Comparison of ENCODE assay signal across 8 cellular contexts in the genomic region with DNA sequence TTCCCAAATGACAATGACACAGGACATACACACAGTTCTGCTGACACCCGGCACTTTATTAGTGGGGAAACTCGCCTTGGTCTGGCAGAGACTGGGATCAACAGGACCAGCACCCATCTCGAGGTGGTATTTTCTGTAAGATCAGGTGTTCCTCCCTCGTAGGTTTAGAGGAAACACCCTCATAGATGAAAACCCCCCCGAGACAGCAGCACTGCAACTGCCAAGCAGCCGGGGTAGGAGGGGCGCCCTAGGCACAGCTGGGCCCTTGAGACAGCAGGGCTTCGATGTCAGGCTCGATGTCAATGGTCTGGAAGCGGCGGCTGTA. TPM values are rescaled to one million over a fixed set of nuclear protein-coding genes. Genes with fewer than 3 reads are reported as not detected.
DNase-seq lines count a peak whose midpoint lies in the region; ATAC-seq and TF ChIP-seq lines count a peak whose summit lies in the region.
"Not testable (repeated sequence)": the region's sequence is repeated elsewhere in the genome, so short reads cannot be mapped to it uniquely, and the experiment has no call there.

No MANE protein-coding gene starts in this region.

- TF ChIP-seq CTCF in AG10803 (conservative IDR thresholded peaks at IDR 0.05; ENCODE audit: low read length); HCT116 (IDR thresholded peaks at IDR 0.05 in 2 of 3, conservative IDR thresholded peaks at IDR 0.05 in 1 of 3; ENCODE audit: borderline replicate concordance in 1 of 3, insufficient read depth in 1 of 3, low read depth in 2 of 3, low read length in 2 of 3); Peyer's patch (IDR thresholded peaks at IDR 0.05); nephron progenitor cell (IDR thresholded peaks at IDR 0.05): not testable (repeated sequence)

- peaks cover 46% of the 10 kb centered on the region for H3K36me3 Mint-ChIP-seq in activated naive CD4-positive, alpha-beta T cell treated with anti-CD3 and anti-CD28 coated beads for 36 hours (ENCODE audit: low read depth)
- peaks cover 48% of the 10 kb centered on the region for H3K36me3 Mint-ChIP-seq in nephron progenitor cell (ENCODE audit: low read depth)

- H3K4me3 ChIP-seq in AG10803 (ENCODE audit: low read length) (peak overlapping the region; percentile 76), HCT116 (replicated peaks in 1 of 2; ENCODE audit: low read depth in 1 of 2, low read length in 2 of 2) (peak overlapping the region; percentile 64 to 85), Peyer's patch (peak overlapping the region; percentile 68 to 85 (median 78)), duodenal mucosa (ENCODE audit: low read depth in 1 of 2, low read length in 2 of 2) (peak overlapping the region; percentile 78 to 87), iPS-11a (ENCODE audit: low read depth, low read length) (peak overlapping the region; percentile 66)

- DNase-seq in AG10803 (ENCODE audit: low read depth); HCT116 (ENCODE audit: low read depth, low spot score); activated naive CD4-positive, alpha-beta T cell treated with anti-CD3 and anti-CD28 coated beads for 36 hours; nephron progenitor cell; stimulated activated naive CD8-positive, alpha-beta T cell treated with anti-CD3 and anti-CD28 coated beads, Interleukin-15, amount 100 ng/mL, for 72 hours: not testable (repeated sequence)
- peak in 1 of 3 donors; percentile 30 for DNase-seq in Peyer's patch

- H3K4me1 ChIP-seq in HCT116 (ENCODE audit: control insufficient read depth in 1 of 2, insufficient read depth in 2 of 2, low read length in 2 of 2) (peaks cover 15 to 40% of the 10 kb centered on the region in 2 experiments), Peyer's patch (peaks cover 0 to 10% (median 6%) of the 10 kb centered on the region in 4 donors), duodenal mucosa (ENCODE audit: control insufficient read depth in 1 of 2, insufficient read depth in 2 of 2, low read length in 2 of 2) (peaks cover 23% of the 10 kb centered on the region in 2 donors)

- peaks cover 20% of the 10 kb centered on the region for H3K4me1 Mint-ChIP-seq in activated naive CD4-positive, alpha-beta T cell treated with anti-CD3 and anti-CD28 coated beads for 36 hours (ENCODE audit: low read depth)
- H3K4me1 Mint-ChIP-seq in nephron progenitor cell = peaks cover 31% of the 10 kb centered on the region
- H3K4me1 Mint-ChIP-seq in stimulated activated naive CD8-positive, alpha-beta T cell treated with anti-CD3 and anti-CD28 coated beads, Interleukin-15, amount 100 ng/mL, for 72 hours = peaks cover 45% of the 10 kb centered on the region

- H3K27me3 Mint-ChIP-seq in activated naive CD4-positive, alpha-beta T cell treated with anti-CD3 and anti-CD28 coated beads for 36 hours (ENCODE audit: low read depth); nephron progenitor cell (ENCODE audit: low read depth, poor library complexity); stimulated activated naive CD8-positive, alpha-beta T cell treated with anti-CD3 and anti-CD28 coated beads, Interleukin-15, amount 100 ng/mL, for 72 hours: not testable (repeated sequence)

- intact Hi-C loops in HCT116 (cut with micrococcal nuclease) = loop anchor here (5.0 kb wide), 1 partner anchor 185 kb away; a partner anchor contains a TSS
- intact Hi-C loops in activated naive CD4-positive, alpha-beta T cell treated with anti-CD3 and anti-CD28 coated beads for 36 hours (cut with micrococcal nuclease) = loop anchor here (5.0 kb wide), 1 partner anchor 335 kb away; a partner anchor contains a TSS

- TF ChIP-seq RAD21 in HCT116 (IDR thresholded peaks at IDR 0.05; ENCODE audit: low read depth) = not testable (repeated sequence)

- RAD21 ChIA-PET in HCT116 (lab: Charles Lee; ENCODE audit: low non-redundant PET in 1 of 2, low total read pairs in 2 of 2, uncharacterized antibody in 2 of 2, unreplicated experiment in 2 of 2) = interaction anchor here in 1 of 2 experiments (0.6 kb wide), 1 partner anchor 20 kb away, joined by 3 read pairs; no protein-coding TSS in a partner anchor

- not testable (repeated sequence) for H3K9me2 ChIP-seq in HCT116 (ENCODE audit: insufficient read depth)

- BruUV-seq in HCT116 (replicated peaks; lab: Mats Ljungman, UMichigan) = not testable (repeated sequence)

- not testable (repeated sequence) for TF ChIP-seq POLR2A in HCT116 (IDR thresholded peaks at IDR 0.05; ENCODE audit: borderline replicate concordance, extremely low read depth, insufficient read depth, insufficient read length); Peyer's patch (IDR thresholded peaks at IDR 0.05)

- not testable (repeated sequence) for H3K27me3 ChIP-seq in HCT116 (ENCODE audit: insufficient read depth, low read length); Peyer's patch; duodenal mucosa (ENCODE audit: control insufficient read depth in 1 of 2, insufficient read depth in 2 of 2, low read length in 2 of 2)

- not testable (repeated sequence) for ATAC-seq in HCT116
- ATAC-seq in stimulated activated naive CD8-positive, alpha-beta T cell treated with anti-CD3 and anti-CD28 coated beads, Interleukin-15, amount 100 ng/mL, for 72 hours = peak; percentile 27

- POLR2A ChIA-PET in HCT116 (lab: Charles Lee) = interaction anchor here (0.6 to 2.5 kb wide), 2 partner anchors 17 to 21 kb away, joined by 4 to 18 read pairs; a partner anchor contains a TSS

- H2AFZ ChIP-seq in HCT116 (ENCODE audit: low read depth, low read length, poor library complexity, severe bottlenecking) = not testable (repeated sequence)

- H3K36me3 ChIP-seq in HCT116 (ENCODE audit: control insufficient read depth in 1 of 2, insufficient read depth in 2 of 2, low read length in 2 of 2) (peaks cover 15 to 29% of the 10 kb centered on the region in 2 experiments; a peak in 3 of 4 replicates), Peyer's patch (peaks cover 0 to 26% (median 0%) of the 10 kb centered on the region in 3 donors), duodenal mucosa (ENCODE audit: control insufficient read depth in 1 of 2, insufficient read depth in 2 of 2, low read length in 2 of 2) (peaks cover 2 to 34% of the 10 kb centered on the region in 2 donors)

- not testable (repeated sequence) for H3K9me3 ChIP-seq in HCT116 (ENCODE audit: control insufficient read depth in 1 of 2, insufficient read depth in 1 of 2, low read depth in 1 of 2, low read length in 2 of 2); Peyer's patch; duodenal mucosa (ENCODE audit: control insufficient read depth in 1 of 2, low read length in 2 of 2)

- H3K27ac ChIP-seq in HCT116 (ENCODE audit: low read depth, low read length) = peak overlapping the region; percentile 99
- peak overlapping the region; percentile 85 to 95 (median 94) for H3K27ac ChIP-seq in Peyer's patch
- peak overlapping the region; percentile 89 for H3K27ac ChIP-seq in duodenal mucosa (ENCODE audit: low read depth, low read length)

- peaks cover 33% of the 10 kb centered on the region for H3K79me2 ChIP-seq in HCT116 (ENCODE audit: insufficient read depth, low read length)

- peak overlapping the region; percentile 92 for H3K4me3 Mint-ChIP-seq in activated naive CD4-positive, alpha-beta T cell treated with anti-CD3 and anti-CD28 coated beads for 36 hours
- peak overlapping the region; percentile 97 for H3K4me3 Mint-ChIP-seq in nephron progenitor cell
- H3K4me3 Mint-ChIP-seq in stimulated activated naive CD8-positive, alpha-beta T cell treated with anti-CD3 and anti-CD28 coated beads, Interleukin-15, amount 100 ng/mL, for 72 hours = peak overlapping the region; percentile 91 to 92

- not testable (repeated sequence) for H3K9me3 Mint-ChIP-seq in activated naive CD4-positive, alpha-beta T cell treated with anti-CD3 and anti-CD28 coated beads for 36 hours; nephron progenitor cell; stimulated activated naive CD8-positive, alpha-beta T cell treated with anti-CD3 and anti-CD28 coated beads, Interleukin-15, amount 100 ng/mL, for 72 hours

- H3K4me2 ChIP-seq in HCT116 (ENCODE audit: low read length) = peak overlapping the region; percentile 83

- H3K27ac Mint-ChIP-seq in activated naive CD4-positive, alpha-beta T cell treated with anti-CD3 and anti-CD28 coated beads for 36 hours = peak overlapping the region; percentile 94
- peak overlapping the region; percentile 97 for H3K27ac Mint-ChIP-seq in nephron progenitor cell
- peak overlapping the region; percentile 96 to 98 for H3K27ac Mint-ChIP-seq in stimulated activated naive CD8-positive, alpha-beta T cell treated with anti-CD3 and anti-CD28 coated beads, Interleukin-15, amount 100 ng/mL, for 72 hours

- CTCF ChIA-PET in HCT116 (lab: Charles Lee) = not testable (repeated sequence)
- CTCF ChIA-PET in activated naive CD4-positive, alpha-beta T cell treated with anti-CD3 and anti-CD28 coated beads for 36 hours (lab: Charles Lee) = interaction anchor here (1.1 to 1.5 kb wide), 2 partner anchors 14 to 17 kb away, joined by 9 to 11 read pairs; a partner anchor contains a TSS

- H4K20me1 ChIP-seq in HCT116 (ENCODE audit: insufficient read depth) = not testable (repeated sequence)

- peak overlapping the region; percentile 71 for H3K9ac ChIP-seq in HCT116 (ENCODE audit: low read length)
- peak overlapping the region; percentile 88 to 94 for H3K9ac ChIP-seq in duodenal mucosa (ENCODE audit: low read depth in 1 of 2, low read length in 2 of 2)

RNA-seq across cellular contexts. Expression of a gene that starts 1.1 kb away (rescaled TPM):
- total RNA-seq in HCT116 (2021; ENCODE audit: unreplicated experiment) = 330 TPM
- 429 and 439 TPM in 2 replicates for polyA plus RNA-seq in HCT116 (2012)
- 100 to 1,000 TPM; 104 to 161 (median 130) TPM for total RNA-seq in Peyer's patch
- total RNA-seq in activated naive CD4-positive, alpha-beta T cell treated with anti-CD3 and anti-CD28 coated beads for 36 hours = 100 to 1,000 TPM; 198 to 202 TPM

RNA-seq across cellular contexts. Expression of a gene that starts 17.2 kb away (rescaled TPM):
- total RNA-seq in HCT116 (2021; ENCODE audit: unreplicated experiment) (31.7 TPM), Peyer's patch (100 to 1,000 TPM in 1 of 4 donors, 10 to 100 TPM in 3; 26.3 to 106 (median 47.5) TPM)
- polyA plus RNA-seq in HCT116 (2012) = 21.9 and 22.6 TPM in 2 replicates
- 10 to 100 TPM; 68.0 to 69.7 TPM for total RNA-seq in activated naive CD4-positive, alpha-beta T cell treated with anti-CD3 and anti-CD28 coated beads for 36 hours

RNA-seq across cellular contexts. Expression of a gene that starts 54.7 kb away (rescaled TPM):
- total RNA-seq in HCT116 (2021; ENCODE audit: unreplicated experiment) (497 TPM), Peyer's patch (100 to 1,000 TPM; 223 to 294 (median 274) TPM)
- polyA plus RNA-seq in HCT116 (2012) = 389 and 390 TPM in 2 replicates
- total RNA-seq in activated naive CD4-positive, alpha-beta T cell treated with anti-CD3 and anti-CD28 coated beads for 36 hours = 100 to 1,000 TPM; 463 to 491 TPM

RNA-seq across cellular contexts. Expression of a gene that starts 55.1 kb away (rescaled TPM):
- total RNA-seq in HCT116 (2021; ENCODE audit: unreplicated experiment) = 11.9 TPM
- 8.0 and 11.1 TPM in 2 replicates for polyA plus RNA-seq in HCT116 (2012)
- 10 to 100 TPM; 12.4 to 56.4 (median 40.9) TPM for total RNA-seq in Peyer's patch
- total RNA-seq in activated naive CD4-positive, alpha-beta T cell treated with anti-CD3 and anti-CD28 coated beads for 36 hours = 1 to 10 TPM; 9.4 to 9.5 TPM
